ENCODE assay signal across 8 cellular contexts in the genomic region with DNA sequence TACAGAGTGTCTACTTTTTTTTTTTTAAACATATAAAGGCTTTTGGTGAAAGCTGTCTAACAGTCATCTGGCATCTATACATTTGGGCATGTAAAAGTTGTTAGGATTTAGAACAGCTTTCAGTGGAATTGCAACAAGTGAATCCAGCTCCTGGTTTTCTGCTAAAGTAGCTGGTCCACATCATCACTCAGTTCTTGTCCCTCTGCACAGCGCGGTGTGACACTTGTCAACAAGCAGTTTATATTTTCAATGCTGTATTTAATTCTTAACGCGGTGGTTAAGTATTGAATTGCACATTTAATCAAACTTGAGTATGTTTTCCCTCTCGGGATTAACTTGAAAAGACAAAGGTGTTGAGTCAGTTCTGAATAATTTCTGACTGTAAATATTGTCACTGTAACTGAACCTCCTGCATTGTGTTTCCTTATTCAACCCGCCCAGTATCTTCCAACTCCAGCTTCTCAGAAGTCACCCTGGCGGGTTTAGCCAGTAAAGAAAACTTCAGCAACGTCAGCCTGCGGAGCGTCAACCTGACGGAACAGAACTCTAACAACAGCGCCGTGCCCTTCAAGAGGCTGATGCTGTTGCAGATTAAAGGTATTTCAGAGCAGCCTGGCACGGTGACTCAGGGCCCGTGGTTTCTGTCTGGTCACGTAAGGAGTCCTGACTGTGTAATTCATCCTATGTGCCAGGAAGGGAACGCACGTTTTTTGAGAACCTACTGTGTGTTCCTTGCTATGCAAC.
DNase-seq lines count a peak whose midpoint lies in the region; ATAC-seq and TF ChIP-seq lines count a peak whose summit lies in the region.
"Not testable (repeated sequence)": the region's sequence is repeated elsewhere in the genome, so short reads cannot be mapped to it uniquely, and the experiment has no call there.

No MANE protein-coding gene starts in this region.

- in situ Hi-C loops in Panc1 (cut with HindIII; ENCODE audit: low pct_unique_long_range_greater_than_20kb, low sequenced_read_pairs); mammary epithelial cell (cut with MboI; ENCODE audit: low sequenced_read_pairs in 2 of 2): not testable (repeated sequence)

- not testable (repeated sequence) for H3K4me1 ChIP-seq in Panc1 (ENCODE audit: control insufficient read depth, insufficient read depth, low read length); mammary epithelial cell (ENCODE audit: insufficient read depth, low read length)

- POLR2A ChIA-PET in Panc1 (lab: Charles Lee): not testable (repeated sequence)
- POLR2A ChIA-PET in activated CD4-positive, alpha-beta T cell treated with anti-CD3 and anti-CD28 coated beads for 36 hours (lab: Charles Lee): interaction anchor here (0.6 to 2.5 kb wide), 3 partner anchors 8 to 333 kb away, joined by 3 to 8 read pairs (median 4); no protein-coding TSS in a partner anchor

- not testable (repeated sequence) for H3K27me3 Mint-ChIP-seq in activated CD4-positive, alpha-beta T cell treated with anti-CD3 and anti-CD28 coated beads for 36 hours; activated T-cell treated with anti-CD3 and anti-CD28 coated beads, Interleukin-2, amount 50 U/mL, for 72 hours (ENCODE audit: low read depth)

- not testable (repeated sequence) for H3K9me3 ChIP-seq in Panc1 (ENCODE audit: control insufficient read depth, insufficient read depth, low read depth, low read length); mammary epithelial cell (replicated peaks; ENCODE audit: insufficient read depth, low read length)

- TF ChIP-seq CTCF in Panc1 (IDR thresholded peaks at IDR 0.05); mammary epithelial cell (conservative IDR thresholded peaks at IDR 0.05 in 1 of 2, IDR thresholded peaks at IDR 0.05 in 1 of 2; ENCODE audit: extremely low read depth in 1 of 2, insufficient read depth in 1 of 2, low read depth in 1 of 2, low read length in 2 of 2): not testable (repeated sequence)

- H3K4me3 Mint-ChIP-seq in activated CD4-positive, alpha-beta T cell treated with anti-CD3 and anti-CD28 coated beads for 36 hours: peak overlapping the region; percentile 7
- peak overlapping the region; percentile 54 to 56 for H3K4me3 Mint-ChIP-seq in activated T-cell treated with anti-CD3 and anti-CD28 coated beads, Interleukin-2, amount 50 U/mL, for 72 hours

- not testable (repeated sequence) for H4K20me1 ChIP-seq in mammary epithelial cell (ENCODE audit: insufficient read depth, low read length)

- intact Hi-C loops in Panc1 (cut with micrococcal nuclease; ENCODE audit: unreplicated experiment); mammary epithelial cell (cut with micrococcal nuclease): not testable (repeated sequence)
- intact Hi-C loops in activated CD4-positive, alpha-beta T cell treated with anti-CD3 and anti-CD28 coated beads for 36 hours (cut with DNase I, micrococcal nuclease): loop anchor here (1.0 kb wide), 3 partner anchors 8 to 13 kb away; no protein-coding TSS in a partner anchor

- not testable (repeated sequence) for H3K79me2 ChIP-seq in mammary epithelial cell (ENCODE audit: insufficient read depth, low read length)

- H3K9ac ChIP-seq in mammary epithelial cell (ENCODE audit: insufficient read depth, low read length): not testable (repeated sequence)

- 29% methylated on average over 18 of the region's 18 CpGs for WGBS in mammary epithelial cell (ENCODE audit: low coverage, missing lambda C conversion rate)

- BruUV-seq in Panc1 (replicated peaks; lab: Mats Ljungman, UMichigan); mammary epithelial cell (replicated peaks; lab: Mats Ljungman, UMichigan): not testable (repeated sequence)

- peaks cover 87% of the 10 kb centered on the region for H3K4me1 Mint-ChIP-seq in activated CD4-positive, alpha-beta T cell treated with anti-CD3 and anti-CD28 coated beads for 36 hours
- H3K4me1 Mint-ChIP-seq in activated T-cell treated with anti-CD3 and anti-CD28 coated beads, Interleukin-2, amount 50 U/mL, for 72 hours (ENCODE audit: low read depth): peaks cover 98% of the 10 kb centered on the region

- ATAC-seq in Panc1: peak; percentile 80
- peak; percentile 87 for ATAC-seq in activated CD4-positive, alpha-beta T cell treated with anti-CD3 and anti-CD28 coated beads for 36 hours
- ATAC-seq in activated T-cell treated with anti-CD3 and anti-CD28 coated beads, Interleukin-2, amount 50 U/mL, for 72 hours (replicated peaks in 1 of 2): peak; percentile 86 to 87
- ATAC-seq in stimulated activated naive CD8-positive, alpha-beta T cell treated with anti-CD3 and anti-CD28 coated beads, Interleukin-15, Interleukin-2, amounts not matched to agents 100 U/mL and 50 U/mL, for 24 hours: peak; percentile 89

- peak overlapping the region; percentile 44 for H2AFZ ChIP-seq in mammary epithelial cell (ENCODE audit: low read depth, low read length)

- dilution Hi-C loops in mammary epithelial cell (cut with HindIII; ENCODE audit: low sequenced_read_pairs): not testable (repeated sequence)

- not testable (repeated sequence) for H3K36me3 ChIP-seq in Panc1 (ENCODE audit: control insufficient read depth, insufficient read depth, low read length); mammary epithelial cell (ENCODE audit: insufficient read depth, low read length)

- H3K9me3 Mint-ChIP-seq in activated CD4-positive, alpha-beta T cell treated with anti-CD3 and anti-CD28 coated beads for 36 hours (ENCODE audit: low read depth); activated T-cell treated with anti-CD3 and anti-CD28 coated beads, Interleukin-2, amount 50 U/mL, for 72 hours: not testable (repeated sequence)

- CTCF ChIA-PET in Panc1 (lab: Charles Lee): not testable (repeated sequence)
- CTCF ChIA-PET in activated CD4-positive, alpha-beta T cell treated with anti-CD3 and anti-CD28 coated beads for 36 hours (lab: Charles Lee): interaction anchor here (1.0 to 3.0 kb wide), 6 partner anchors 9 to 50 kb away, joined by 3 to 19 read pairs (median 6); no protein-coding TSS in a partner anchor
- CTCF ChIA-PET in mammary epithelial cell (lab: Charles Lee; ENCODE audit: low non-redundant PET): interaction anchor here (1.2 kb wide), 1 partner anchor 8 kb away, joined by 5 read pairs; no protein-coding TSS in a partner anchor

- H3K4me3 ChIP-seq in Panc1 (ENCODE audit: low read depth in 2 of 2, low read length in 2 of 2): 0 out of 4 replicates have a peak overlapping the region, but pooled peaks of 1 of the 2 experiments have one; percentile 8
- not testable (repeated sequence) for H3K4me3 ChIP-seq in mammary epithelial cell (replicated peaks in 1 of 3; ENCODE audit: insufficient read depth in 1 of 3, low read depth in 2 of 3, low read length in 3 of 3)

- H3K27me3 ChIP-seq in Panc1 (ENCODE audit: control insufficient read depth, insufficient read depth, low read length); mammary epithelial cell (ENCODE audit: insufficient read depth, low read length): not testable (repeated sequence)

- peaks cover 34% of the 10 kb centered on the region for H3K36me3 Mint-ChIP-seq in activated CD4-positive, alpha-beta T cell treated with anti-CD3 and anti-CD28 coated beads for 36 hours (ENCODE audit: low read depth)
- H3K36me3 Mint-ChIP-seq in activated T-cell treated with anti-CD3 and anti-CD28 coated beads, Interleukin-2, amount 50 U/mL, for 72 hours (ENCODE audit: insufficient read depth in 2 of 2): peaks cover 22 to 23% of the 10 kb centered on the region in 2 donors

- DNase-seq in ELR (ENCODE audit: low read depth) (peak; percentile 83), mammary epithelial cell (peak; percentile 74), kidney glomerular epithelial cell (lab: John Stamatoyannopoulos, UW) (peak; percentile 80)
- DNase-seq in Panc1 (ENCODE audit: low read depth, low spot score): not testable (repeated sequence)
- peak; percentile 90 for DNase-seq in activated CD4-positive, alpha-beta T cell treated with anti-CD3 and anti-CD28 coated beads for 36 hours
- peak; percentile 84 to 85 for DNase-seq in activated T-cell treated with anti-CD3 and anti-CD28 coated beads, Interleukin-2, amount 50 U/mL, for 72 hours
- DNase-seq in stimulated activated CD4-positive, alpha-beta T cell treated with anti-CD3 and anti-CD28 coated beads, Interleukin-1b, Interleukin-23, amount 100 ng/mL, for 4 hours (ENCODE audit: low read depth in 2 of 2): peak; percentile 57 to 59
- peak; percentile 76 for DNase-seq in stimulated activated naive CD8-positive, alpha-beta T cell treated with anti-CD3 and anti-CD28 coated beads, Interleukin-15, Interleukin-2, amounts not matched to agents 100 U/mL and 50 U/mL, for 24 hours

- not testable (repeated sequence) for H3K27ac ChIP-seq in Panc1 (ENCODE audit: low read length)
- H3K27ac ChIP-seq in mammary epithelial cell (ENCODE audit: insufficient read depth, low read depth, low read length): peak overlapping the region; percentile 37

- H3K27ac Mint-ChIP-seq in activated CD4-positive, alpha-beta T cell treated with anti-CD3 and anti-CD28 coated beads for 36 hours: peak overlapping the region; percentile 96
- H3K27ac Mint-ChIP-seq in activated T-cell treated with anti-CD3 and anti-CD28 coated beads, Interleukin-2, amount 50 U/mL, for 72 hours: peak overlapping the region; percentile 97

- peak overlapping the region; percentile 64 for H3K4me2 ChIP-seq in mammary epithelial cell (ENCODE audit: insufficient read depth, low read depth, low read length)
